1 cellular context compared by ENCODE assay signal in the genomic region with DNA sequence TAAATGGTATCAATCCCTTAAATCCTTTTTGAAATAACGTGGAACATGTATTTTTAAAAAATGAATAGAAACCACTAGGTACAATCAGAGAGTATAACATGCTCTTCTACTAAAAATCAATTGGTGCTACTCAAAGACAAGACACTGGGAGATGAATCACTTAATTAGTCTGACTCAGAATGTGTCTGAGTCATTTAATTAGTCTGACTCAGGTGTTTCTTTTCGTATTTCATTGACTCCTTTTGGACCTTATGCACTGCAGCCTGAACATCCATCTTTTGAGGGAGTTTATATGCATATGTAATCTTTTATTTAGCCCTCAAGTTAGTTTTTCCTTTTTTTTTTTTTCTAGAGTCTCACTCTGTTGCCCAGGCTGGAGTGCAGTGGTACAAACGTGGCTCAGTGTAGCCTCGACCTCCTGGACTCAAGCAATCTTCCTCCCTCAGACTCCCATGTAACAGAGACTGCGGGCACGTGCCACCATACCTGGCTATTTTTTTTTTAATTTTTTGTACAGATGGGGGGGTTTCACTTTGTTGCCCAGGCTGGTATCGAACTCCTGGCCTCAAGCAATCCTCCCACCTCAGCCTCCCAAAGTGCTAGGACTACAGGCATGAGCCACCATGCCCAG.
TF ChIP-seq lines count a peak whose summit lies in the region.

No MANE protein-coding gene starts in this region.

TF ChIP-seq in GM12878, 131 proteins besides CTCF, POLR2A, EP300 and RAD21 (continued from another document):
- TF ChIP-seq ATF2 (IDR thresholded peaks at IDR 0.05; ENCODE audit: low read length) (peak; percentile 34; the same call in 1 of the 2 replicates), JUND (IDR thresholded peaks at IDR 0.05; ENCODE audit: low read depth, low read length) (peak; percentile 33; the same call in 1 of the 2 replicates), BACH1 (IDR thresholded peaks at IDR 0.05; ENCODE audit: borderline replicate concordance) (peak; percentile 85; the same call in 1 of the 2 replicates), ATF7 (IDR thresholded peaks at IDR 0.05; ENCODE audit: low read depth) (peak; percentile 65), CREM (IDR thresholded peaks at IDR 0.05; ENCODE audit: low read depth) (peak; percentile 27; the same call in 1 of the 2 replicates), JUNB (IDR thresholded peaks at IDR 0.05) (peak; percentile 90), MTA2 (IDR thresholded peaks at IDR 0.05; ENCODE audit: low read depth) (peak; percentile 71; the same call in 1 of the 2 replicates), ZNF592 (IDR thresholded peaks at IDR 0.05) (no peak)
- TF ChIP-seq, protein P1, sequence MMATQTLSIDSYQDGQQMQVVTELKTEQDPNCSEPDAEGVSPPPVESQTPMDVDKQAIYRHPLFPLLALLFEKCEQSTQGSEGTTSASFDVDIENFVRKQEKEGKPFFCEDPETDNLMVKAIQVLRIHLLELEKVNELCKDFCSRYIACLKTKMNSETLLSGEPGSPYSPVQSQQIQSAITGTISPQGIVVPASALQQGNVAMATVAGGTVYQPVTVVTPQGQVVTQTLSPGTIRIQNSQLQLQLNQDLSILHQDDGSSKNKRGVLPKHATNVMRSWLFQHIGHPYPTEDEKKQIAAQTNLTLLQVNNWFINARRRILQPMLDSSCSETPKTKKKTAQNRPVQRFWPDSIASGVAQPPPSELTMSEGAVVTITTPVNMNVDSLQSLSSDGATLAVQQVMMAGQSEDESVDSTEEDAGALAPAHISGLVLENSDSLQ (IDR thresholded peaks at IDR 0.05), result peak; percentile 29; the same call in 1 of the 2 replicates
TF ChIP-seq in GM12878: peak in this region for 14.
